1 cellular context compared by ENCODE assay signal in genomic region chr1:211521102-211521815, GRCh38.
TF ChIP-seq lines count a peak whose summit lies in the region.

No MANE protein-coding gene starts in this region.

TF ChIP-seq in HepG2, 621 proteins besides CTCF, POLR2A, EP300 and RAD21 (continued from another document and continues in another):
- TF ChIP-seq, protein P1, sequence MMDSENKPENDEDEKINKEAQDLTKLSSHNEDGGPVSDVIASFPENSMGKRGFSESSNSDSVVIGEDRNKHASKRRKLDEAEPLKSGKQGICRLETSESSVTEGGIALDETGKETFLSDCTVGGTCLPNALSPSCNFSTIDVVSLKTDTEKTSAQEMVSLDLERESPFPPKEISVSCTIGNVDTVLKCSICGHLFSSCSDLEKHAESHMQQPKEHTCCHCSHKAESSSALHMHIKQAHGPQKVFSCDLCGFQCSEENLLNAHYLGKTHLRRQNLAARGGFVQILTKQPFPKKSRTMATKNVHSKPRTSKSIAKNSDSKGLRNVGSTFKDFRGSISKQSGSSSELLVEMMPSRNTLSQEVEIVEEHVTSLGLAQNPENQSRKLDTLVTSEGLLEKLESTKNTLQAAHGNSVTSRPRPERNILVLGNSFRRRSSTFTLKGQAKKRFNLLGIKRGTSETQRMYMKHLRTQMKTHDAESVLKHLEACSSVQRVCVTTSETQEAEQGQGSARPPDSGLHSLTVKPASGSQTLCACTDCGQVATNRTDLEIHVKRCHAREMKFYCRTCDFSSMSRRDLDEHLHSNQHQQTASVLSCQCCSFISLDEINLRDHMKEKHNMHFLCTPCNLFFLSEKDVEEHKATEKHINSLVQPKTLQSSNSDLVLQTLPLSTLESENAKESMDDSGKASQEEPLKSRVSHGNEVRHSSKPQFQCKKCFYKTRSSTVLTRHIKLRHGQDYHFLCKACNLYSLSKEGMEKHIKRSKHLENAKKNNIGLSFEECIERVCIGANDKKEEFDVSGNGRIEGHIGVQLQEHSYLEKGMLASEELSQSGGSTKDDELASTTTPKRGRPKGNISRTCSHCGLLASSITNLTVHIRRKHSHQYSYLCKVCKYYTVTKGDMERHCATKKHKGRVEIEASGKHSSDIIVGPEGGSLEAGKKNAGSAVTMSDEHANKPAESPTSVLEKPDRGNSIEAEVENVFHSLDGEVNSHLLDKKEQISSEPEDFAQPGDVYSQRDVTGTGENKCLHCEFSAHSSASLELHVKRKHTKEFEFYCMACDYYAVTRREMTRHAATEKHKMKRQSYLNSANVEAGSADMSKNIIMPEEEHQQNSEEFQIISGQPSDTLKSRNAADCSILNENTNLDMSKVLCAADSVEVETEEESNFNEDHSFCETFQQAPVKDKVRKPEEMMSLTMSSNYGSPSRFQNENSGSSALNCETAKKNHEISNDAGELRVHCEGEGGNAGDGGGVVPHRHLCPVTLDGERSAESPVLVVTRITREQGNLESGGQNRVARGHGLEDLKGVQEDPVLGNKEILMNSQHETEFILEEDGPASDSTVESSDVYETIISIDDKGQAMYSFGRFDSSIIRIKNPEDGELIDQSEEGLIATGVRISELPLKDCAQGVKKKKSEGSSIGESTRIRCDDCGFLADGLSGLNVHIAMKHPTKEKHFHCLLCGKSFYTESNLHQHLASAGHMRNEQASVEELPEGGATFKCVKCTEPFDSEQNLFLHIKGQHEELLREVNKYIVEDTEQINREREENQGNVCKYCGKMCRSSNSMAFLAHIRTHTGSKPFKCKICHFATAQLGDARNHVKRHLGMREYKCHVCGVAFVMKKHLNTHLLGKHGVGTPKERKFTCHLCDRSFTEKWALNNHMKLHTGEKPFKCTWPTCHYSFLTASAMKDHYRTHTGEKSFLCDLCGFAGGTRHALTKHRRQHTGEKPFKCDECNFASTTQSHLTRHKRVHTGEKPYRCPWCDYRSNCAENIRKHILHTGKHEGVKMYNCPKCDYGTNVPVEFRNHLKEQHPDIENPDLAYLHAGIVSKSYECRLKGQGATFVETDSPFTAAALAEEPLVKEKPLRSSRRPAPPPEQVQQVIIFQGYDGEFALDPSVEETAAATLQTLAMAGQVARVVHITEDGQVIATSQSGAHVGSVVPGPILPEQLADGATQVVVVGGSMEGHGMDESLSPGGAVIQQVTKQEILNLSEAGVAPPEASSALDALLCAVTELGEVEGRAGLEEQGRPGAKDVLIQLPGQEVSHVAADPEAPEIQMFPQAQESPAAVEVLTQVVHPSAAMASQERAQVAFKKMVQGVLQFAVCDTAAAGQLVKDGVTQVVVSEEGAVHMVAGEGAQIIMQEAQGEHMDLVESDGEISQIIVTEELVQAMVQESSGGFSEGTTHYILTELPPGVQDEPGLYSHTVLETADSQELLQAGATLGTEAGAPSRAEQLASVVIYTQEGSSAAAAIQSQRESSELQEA (CRISPR knock-in tag; IDR thresholded peaks at IDR 0.05; ENCODE audit: not compliant biosample characterization) = no peak
- TF ChIP-seq KAT2B (IDR thresholded peaks at IDR 0.05; ENCODE audit: borderline replicate concordance, low read depth, low read length) (no peak), HOXA7 (CRISPR knock-in tag; IDR thresholded peaks at IDR 0.05) (no peak), ZNF749 (CRISPR knock-in tag; IDR thresholded peaks at IDR 0.05; ENCODE audit: borderline replicate concordance) (no peak), SUZ12 (IDR thresholded peaks at IDR 0.05; ENCODE audit: low read depth, low read length) (no peak), FOXK2 (IDR thresholded peaks at IDR 0.05) (no peak), HNRNPK (IDR thresholded peaks at IDR 0.05; ENCODE audit: low read depth, low read length, poor library complexity, severe bottlenecking) (no peak), KIAA2018 (CRISPR knock-in tag; IDR thresholded peaks at IDR 0.05; ENCODE audit: borderline replicate concordance) (no peak), TOE1 (CRISPR knock-in tag; IDR thresholded peaks at IDR 0.05) (no peak), FOXK1 (CRISPR knock-in tag; IDR thresholded peaks at IDR 0.05; ENCODE audit: borderline replicate concordance, low read depth) (no peak), NCOR1 (IDR thresholded peaks at IDR 0.05; ENCODE audit: borderline replicate concordance, low read length) (no peak), CENPT (CRISPR knock-in tag; IDR thresholded peaks at IDR 0.05; ENCODE audit: low read depth) (no peak), MIER3 (CRISPR knock-in tag; IDR thresholded peaks at IDR 0.05; ENCODE audit: borderline replicate concordance) (no peak), STAT5B (CRISPR knock-in tag; IDR thresholded peaks at IDR 0.05) (no peak), PAF1 (CRISPR knock-in tag; IDR thresholded peaks at IDR 0.05) (no peak), SKI (IDR thresholded peaks at IDR 0.05; ENCODE audit: partially characterized antibody) (no peak), ZBTB44 (CRISPR knock-in tag; IDR thresholded peaks at IDR 0.05) (no peak), SMAD9 (CRISPR knock-in tag; IDR thresholded peaks at IDR 0.05) (no peak), ZNF746 (CRISPR knock-in tag; IDR thresholded peaks at IDR 0.05) (no peak), ZNF629 (CRISPR knock-in tag; conservative IDR thresholded peaks at IDR 0.05) (no peak), NFYC (CRISPR knock-in tag; IDR thresholded peaks at IDR 0.05) (no peak), NCOA1 (CRISPR knock-in tag; IDR thresholded peaks at IDR 0.05) (no peak), ZFP82 (CRISPR knock-in tag; IDR thresholded peaks at IDR 0.05; ENCODE audit: borderline replicate concordance) (no peak), ONECUT2 (CRISPR knock-in tag; IDR thresholded peaks at IDR 0.05) (no peak), ZNF552 (CRISPR knock-in tag; IDR thresholded peaks at IDR 0.05; ENCODE audit: borderline replicate concordance) (no peak), FOXO4 (CRISPR knock-in tag; conservative IDR thresholded peaks at IDR 0.05) (no peak), ZNF331 (CRISPR knock-in tag; IDR thresholded peaks at IDR 0.05) (0 out of 2 replicates have a peak, but pooled peaks have one; percentile 28), MNT (IDR thresholded peaks at IDR 0.05) (no peak), KLF15 (CRISPR knock-in tag; IDR thresholded peaks at IDR 0.05; ENCODE audit: borderline replicate concordance) (no peak), ZKSCAN5 (CRISPR knock-in tag; IDR thresholded peaks at IDR 0.05) (no peak), GABPB1 (CRISPR knock-in tag; IDR thresholded peaks at IDR 0.05) (no peak), ZNF34 (CRISPR knock-in tag; IDR thresholded peaks at IDR 0.05; ENCODE audit: borderline replicate concordance) (0 out of 2 replicates have a peak, but pooled peaks have one; percentile 71), ZZZ3 (CRISPR knock-in tag; IDR thresholded peaks at IDR 0.05; ENCODE audit: borderline replicate concordance) (no peak), HMG20B (CRISPR knock-in tag; conservative IDR thresholded peaks at IDR 0.05) (no peak), ARID2 (CRISPR knock-in tag; IDR thresholded peaks at IDR 0.05; ENCODE audit: borderline replicate concordance) (no peak), ZFP36L2 (CRISPR knock-in tag; IDR thresholded peaks at IDR 0.05) (no peak), ZNF768 (CRISPR knock-in tag; IDR thresholded peaks at IDR 0.05) (no peak), ZNF780A (CRISPR knock-in tag; IDR thresholded peaks at IDR 0.05) (no peak), ZNF839 (CRISPR knock-in tag; IDR thresholded peaks at IDR 0.05; ENCODE audit: borderline replicate concordance) (no peak), KLF9 (CRISPR knock-in tag; IDR thresholded peaks at IDR 0.05; ENCODE audit: low read depth) (no peak)
- TF ChIP-seq, protein P2, sequence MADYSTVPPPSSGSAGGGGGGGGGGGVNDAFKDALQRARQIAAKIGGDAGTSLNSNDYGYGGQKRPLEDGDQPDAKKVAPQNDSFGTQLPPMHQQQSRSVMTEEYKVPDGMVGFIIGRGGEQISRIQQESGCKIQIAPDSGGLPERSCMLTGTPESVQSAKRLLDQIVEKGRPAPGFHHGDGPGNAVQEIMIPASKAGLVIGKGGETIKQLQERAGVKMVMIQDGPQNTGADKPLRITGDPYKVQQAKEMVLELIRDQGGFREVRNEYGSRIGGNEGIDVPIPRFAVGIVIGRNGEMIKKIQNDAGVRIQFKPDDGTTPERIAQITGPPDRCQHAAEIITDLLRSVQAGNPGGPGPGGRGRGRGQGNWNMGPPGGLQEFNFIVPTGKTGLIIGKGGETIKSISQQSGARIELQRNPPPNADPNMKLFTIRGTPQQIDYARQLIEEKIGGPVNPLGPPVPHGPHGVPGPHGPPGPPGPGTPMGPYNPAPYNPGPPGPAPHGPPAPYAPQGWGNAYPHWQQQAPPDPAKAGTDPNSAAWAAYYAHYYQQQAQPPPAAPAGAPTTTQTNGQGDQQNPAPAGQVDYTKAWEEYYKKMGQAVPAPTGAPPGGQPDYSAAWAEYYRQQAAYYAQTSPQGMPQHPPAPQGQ (CRISPR knock-in tag; IDR thresholded peaks at IDR 0.05; ENCODE audit: borderline replicate concordance) = no peak
